In genomic region chr2:98436734-98437133, GRCh38 we compare ENCODE assay signal across 28 cellular contexts. TPM values are rescaled to one million over a fixed set of nuclear protein-coding genes. Genes with fewer than 3 reads are reported as not detected.
DNase-seq lines count a peak whose midpoint lies in the region; ATAC-seq and TF ChIP-seq lines count a peak whose summit lies in the region.
"Had no signal": no experiment of that assay in that cellular context is flagged by ENCODE, and none has a peak within 500 bp of the region (broad histone marks: within the 10 kb centered on the region; RNA-seq: fewer than 3 reads in every experiment).

No MANE protein-coding gene starts in this region.

- H2BK120ac ChIP-seq in neuronal stem cell (ENCODE audit: low read depth, low read length), result no peak overlapping the region

- no peak overlapping the region for H4K8ac ChIP-seq in neuronal stem cell (ENCODE audit: low read depth, low read length)

- TF ChIP-seq CTCF in WTC11 (IDR thresholded peaks at IDR 0.05), result no peak
- no peak for TF ChIP-seq CTCF in type B pancreatic cell (conservative IDR thresholded peaks at IDR 0.05)
- no peak for TF ChIP-seq CTCF in CD8-positive, alpha-beta T cell (IDR thresholded peaks at IDR 0.05)

- H3K18ac ChIP-seq in neuronal stem cell (ENCODE audit: low read length), result no peak overlapping the region

- H3K4me1 ChIP-seq in right cardiac atrium (ENCODE audit: control insufficient read depth, insufficient read depth, low read length) (no peaks in the 10 kb centered on the region), neuronal stem cell (ENCODE audit: control insufficient read depth in 2 of 2, insufficient read depth in 1 of 2, low read depth in 1 of 2, low read length in 2 of 2) (no peaks in the 10 kb centered on the region)
- no peaks in the 10 kb centered on the region for H3K4me1 ChIP-seq in CD8-positive, alpha-beta T cell (ENCODE audit: insufficient read depth, low read length)
- H3K4me1 ChIP-seq: breast epithelium, tibial nerve had no signal

- H3K4me3 Mint-ChIP-seq in activated CD8-positive, alpha-beta memory T cell treated with anti-CD3 and anti-CD28 coated beads, Interleukin-2, amount 10 ng/mL, durations not matched to agents 7 days and 5 days, result no peak overlapping the region
- H3K4me3 Mint-ChIP-seq in WTC11 (no peak overlapping the region), type B pancreatic cell (no peak overlapping the region)
- no peak overlapping the region for H3K4me3 Mint-ChIP-seq in CD8-positive, alpha-beta T cell
- H3K4me3 Mint-ChIP-seq: activated CD4-positive, alpha-beta T cell treated with anti-CD3 and anti-CD28 coated beads for 36 hours; activated naive CD4-positive, alpha-beta T cell treated with anti-CD3 and anti-CD28 coated beads, Interleukin-2, amount 10 ng/mL, durations not matched to agents 7 days and 5 days; activated T-cell treated with anti-CD3 and anti-CD28 coated beads, Interleukin-2, amount 50 U/mL, for 72 hours; B cell; naive thymus-derived CD4-positive, alpha-beta T cell; T-helper 17 cell had no signal

- H2BK12ac ChIP-seq in neuronal stem cell (ENCODE audit: low read length), result no peak overlapping the region

- H2AFZ ChIP-seq in neuronal stem cell (ENCODE audit: low read length), result peak overlapping the region; percentile 87

- no peaks in the 10 kb centered on the region for H3K36me3 ChIP-seq in neuronal stem cell (replicated peaks in 1 of 2; ENCODE audit: control insufficient read depth in 2 of 2, insufficient read depth in 2 of 2, low read length in 2 of 2)
- no peaks in the 10 kb centered on the region for H3K36me3 ChIP-seq in CD8-positive, alpha-beta T cell (ENCODE audit: insufficient read depth, low read length)
- H3K36me3 ChIP-seq: breast epithelium, MG63, tibial nerve had no signal

- peak overlapping the region; percentile 58 for H3K27ac ChIP-seq in right cardiac atrium (ENCODE audit: low read length)
- H3K27ac ChIP-seq in neuronal stem cell (replicated peaks; ENCODE audit: low read length), result no peak overlapping the region
- no peak overlapping the region for H3K27ac ChIP-seq in CD8-positive, alpha-beta T cell (ENCODE audit: low read depth, low read length)
- H3K27ac ChIP-seq: breast epithelium, SK-N-MC, tibial nerve had no signal

- H3K14ac ChIP-seq in neuronal stem cell (ENCODE audit: low read length), result no peak overlapping the region

- H2BK5ac ChIP-seq in neuronal stem cell (ENCODE audit: low read length), result no peak overlapping the region

- H3K36me3 Mint-ChIP-seq in activated CD8-positive, alpha-beta memory T cell treated with anti-CD3 and anti-CD28 coated beads, Interleukin-2, amount 10 ng/mL, durations not matched to agents 7 days and 5 days, result peaks cover 48% of the 10 kb centered on the region
- H3K36me3 Mint-ChIP-seq in WTC11 (peaks cover 54% of the 10 kb centered on the region), type B pancreatic cell (no peaks in the 10 kb centered on the region)
- peaks cover 6% of the 10 kb centered on the region for H3K36me3 Mint-ChIP-seq in CD8-positive, alpha-beta T cell

- no peak overlapping the region for H3K9ac ChIP-seq in neuronal stem cell (ENCODE audit: low read depth, low read length, poor library complexity)

- ATAC-seq in activated CD8-positive, alpha-beta memory T cell treated with anti-CD3 and anti-CD28 coated beads, Interleukin-2, amount 10 ng/mL, durations not matched to agents 7 days and 5 days, result no peak
- peak; percentile 97 for ATAC-seq in WTC11
- peak; percentile 82 to 99 for ATAC-seq in right cardiac atrium
- no peak for ATAC-seq in HG03521 (IDR thresholded peaks at IDR 0.05; ENCODE audit: unreplicated experiment)
- ATAC-seq in CD8-positive, alpha-beta T cell, result no peak
- ATAC-seq: activated CD4-positive, alpha-beta T cell treated with anti-CD3 and anti-CD28 coated beads for 36 hours; activated T-cell treated with anti-CD3 and anti-CD28 coated beads, Interleukin-2, amount 50 U/mL, for 72 hours; left colon; naive thymus-derived CD4-positive, alpha-beta T cell; T-helper 17 cell had no signal

- H4K91ac ChIP-seq in neuronal stem cell (ENCODE audit: low read depth, low read length, poor library complexity), result no peak overlapping the region

- DNase-seq in activated CD8-positive, alpha-beta memory T cell treated with anti-CD3 and anti-CD28 coated beads, Interleukin-2, amount 10 ng/mL, durations not matched to agents 7 days and 5 days, result no peak
- no peak for DNase-seq in activated CD8-positive, alpha-beta memory T cell treated with anti-CD3 and anti-CD28 coated beads, Interleukin-2, amount 50 U/mL, for 4 hours
- DNase-seq in WTC11 (ENCODE audit: low spot score) (no peak), right cardiac atrium (peak in 2 of 3 donors; percentile 46 to 64), neuronal stem cell (ENCODE audit: low spot score) (no peak), type B pancreatic cell (ENCODE audit: extremely low spot score, unreplicated experiment) (no peak)
- DNase-seq in CD8-positive, alpha-beta T cell, result no peak
- DNase-seq: activated CD4-positive, alpha-beta T cell treated with anti-CD3 and anti-CD28 coated beads for 36 hours; activated naive CD4-positive, alpha-beta T cell treated with anti-CD3 and anti-CD28 coated beads, Interleukin-2, amount 10 ng/mL, durations not matched to agents 7 days and 5 days; activated T-cell treated with anti-CD3 and anti-CD28 coated beads, Interleukin-2, amount 50 U/mL, for 72 hours; amygdala; DMS153; effector CD8-positive, alpha-beta T cell; GOT3; KBM-7; left colon; MG63; naive thymus-derived CD4-positive, alpha-beta T cell; NCI-H2081; NCI-H345; NCI-H748 treated with DMSO at 0.1 percent for 48 hours; retina; T-helper 17 cell had no signal

- H3K4me2 ChIP-seq in neuronal stem cell (ENCODE audit: insufficient read depth, low read length, poor library complexity, severe bottlenecking), result no peak overlapping the region

- POLR2A ChIA-PET in WTC11 (lab: Charles Lee), result no interaction called here
- POLR2A ChIA-PET in CD8-positive, alpha-beta T cell (lab: Charles Lee), result no interaction called here

- peaks cover 19% of the 10 kb centered on the region for H3K9me3 Mint-ChIP-seq in activated CD8-positive, alpha-beta memory T cell treated with anti-CD3 and anti-CD28 coated beads, Interleukin-2, amount 10 ng/mL, durations not matched to agents 7 days and 5 days (ENCODE audit: low read depth)
- H3K9me3 Mint-ChIP-seq in WTC11 (peaks cover 67% of the 10 kb centered on the region), type B pancreatic cell (peaks cover 9% of the 10 kb centered on the region)
- peaks cover 19% of the 10 kb centered on the region for H3K9me3 Mint-ChIP-seq in CD8-positive, alpha-beta T cell

- intact Hi-C loops in right cardiac atrium (cut with DNase I), result no loop called here
- intact Hi-C loops in CD8-positive, alpha-beta T cell (cut with DNase I, micrococcal nuclease), result no loop called here

- H2BK15ac ChIP-seq in neuronal stem cell (ENCODE audit: low read length), result no peak overlapping the region

- CTCF ChIA-PET in activated CD8-positive, alpha-beta memory T cell treated with anti-CD3 and anti-CD28 coated beads, Interleukin-2, amount 10 ng/mL, durations not matched to agents 7 days and 5 days (lab: Charles Lee), result no interaction called here
- CTCF ChIA-PET in WTC11 (lab: Charles Lee), result no interaction called here
- CTCF ChIA-PET in CD8-positive, alpha-beta T cell (lab: Charles Lee), result no interaction called here

- WGBS in right cardiac atrium, result 52% methylated on average over 4 of the region's 4 CpGs
- no CpG with 5 or more reads among the region's 4 CpGs for WGBS in neuronal stem cell (ENCODE audit: extremely low coverage in 2 of 2, insufficient read length in 2 of 2, insufficient replicate concordance in 1 of 2), 2 donors

- no peak overlapping the region for H3K23ac ChIP-seq in neuronal stem cell (ENCODE audit: low read depth, low read length, poor library complexity)

- no peak overlapping the region for H3K4ac ChIP-seq in neuronal stem cell (ENCODE audit: low read length)

- no peaks in the 10 kb centered on the region for H3K27me3 Mint-ChIP-seq in activated CD8-positive, alpha-beta memory T cell treated with anti-CD3 and anti-CD28 coated beads, Interleukin-2, amount 10 ng/mL, durations not matched to agents 7 days and 5 days
- H3K27me3 Mint-ChIP-seq in WTC11 (ENCODE audit: low read depth), result peaks cover 6% of the 10 kb centered on the region
- H3K27me3 Mint-ChIP-seq in type B pancreatic cell, result no peaks in the 10 kb centered on the region
- H3K27me3 Mint-ChIP-seq in CD8-positive, alpha-beta T cell (ENCODE audit: low read depth), result no peaks in the 10 kb centered on the region
- H3K27me3 Mint-ChIP-seq: activated CD4-positive, alpha-beta T cell treated with anti-CD3 and anti-CD28 coated beads for 36 hours; activated naive CD4-positive, alpha-beta T cell treated with anti-CD3 and anti-CD28 coated beads, Interleukin-2, amount 10 ng/mL, durations not matched to agents 7 days and 5 days; B cell; T-helper 17 cell had no signal

- H3K4me3 ChIP-seq in right cardiac atrium (ENCODE audit: low read length) (no peak overlapping the region), neuronal stem cell (ENCODE audit: low read length in 2 of 2) (no peak overlapping the region)
- no peak overlapping the region for H3K4me3 ChIP-seq in CD8-positive, alpha-beta T cell (ENCODE audit: low read depth, low read length)
- H3K4me3 ChIP-seq: breast epithelium, MG63, SK-N-MC, tibial nerve had no signal

- H3K4me1 Mint-ChIP-seq in activated CD8-positive, alpha-beta memory T cell treated with anti-CD3 and anti-CD28 coated beads, Interleukin-2, amount 10 ng/mL, durations not matched to agents 7 days and 5 days, result peaks cover 39% of the 10 kb centered on the region
- H3K4me1 Mint-ChIP-seq in WTC11, result peaks cover 21% of the 10 kb centered on the region
- no peaks in the 10 kb centered on the region for H3K4me1 Mint-ChIP-seq in type B pancreatic cell (ENCODE audit: unreplicated experiment)
- peaks cover 2% of the 10 kb centered on the region for H3K4me1 Mint-ChIP-seq in CD8-positive, alpha-beta T cell (ENCODE audit: low read depth)
- H3K4me1 Mint-ChIP-seq: B cell, T-helper 17 cell had no signal

- H3K27ac Mint-ChIP-seq in activated CD8-positive, alpha-beta memory T cell treated with anti-CD3 and anti-CD28 coated beads, Interleukin-2, amount 10 ng/mL, durations not matched to agents 7 days and 5 days, result peak overlapping the region; percentile 4
- H3K27ac Mint-ChIP-seq in WTC11 (peak overlapping the region; percentile 9), type B pancreatic cell (no peak overlapping the region)
- no peak overlapping the region for H3K27ac Mint-ChIP-seq in CD8-positive, alpha-beta T cell
- H3K27ac Mint-ChIP-seq: activated CD4-positive, alpha-beta T cell treated with anti-CD3 and anti-CD28 coated beads for 36 hours; activated naive CD4-positive, alpha-beta T cell treated with anti-CD3 and anti-CD28 coated beads, Interleukin-2, amount 10 ng/mL, durations not matched to agents 7 days and 5 days; activated T-cell treated with anti-CD3 and anti-CD28 coated beads, Interleukin-2, amount 50 U/mL, for 72 hours; B cell; naive thymus-derived CD4-positive, alpha-beta T cell; T-helper 17 cell had no signal

- no peaks in the 10 kb centered on the region for H3K79me1 ChIP-seq in neuronal stem cell (ENCODE audit: low read depth, low read length)

- no peak overlapping the region for H2AK5ac ChIP-seq in neuronal stem cell (ENCODE audit: low read depth, low read length)

- H3K9me3 ChIP-seq in right cardiac atrium (ENCODE audit: control insufficient read depth, low read length), result no peaks in the 10 kb centered on the region
- peaks cover 3 to 23% of the 10 kb centered on the region in 2 donors for H3K9me3 ChIP-seq in neuronal stem cell (replicated peaks in 1 of 2; ENCODE audit: control insufficient read depth in 2 of 2, insufficient read depth in 1 of 2, low read depth in 1 of 2, low read length in 2 of 2)
- H3K9me3 ChIP-seq in CD8-positive, alpha-beta T cell (ENCODE audit: low read length), result peaks cover 3% of the 10 kb centered on the region

- H3K27me3 ChIP-seq in right cardiac atrium (ENCODE audit: control insufficient read depth, insufficient read depth) (no peaks in the 10 kb centered on the region), neuronal stem cell (ENCODE audit: control insufficient read depth in 3 of 3, insufficient read depth in 3 of 3, low read depth in 1 of 3, low read length in 3 of 3) (no peaks in the 10 kb centered on the region)
- no peaks in the 10 kb centered on the region for H3K27me3 ChIP-seq in CD8-positive, alpha-beta T cell (ENCODE audit: insufficient read depth, low read length)
- H3K27me3 ChIP-seq: breast epithelium, tibial nerve had no signal

RNA-seq across cellular contexts. Expression of gene INPP4A, which starts 7.9 kb away (rescaled TPM):
- total RNA-seq in activated CD8-positive, alpha-beta memory T cell treated with anti-CD3 and anti-CD28 coated beads, Interleukin-2, amount 10 ng/mL, durations not matched to agents 7 days and 5 days, result 100 to 1,000 TPM; 144 to 229 TPM
- total RNA-seq in WTC11 (2021) (31.7 to 38.3 TPM (median 33.4 TPM) in 3 replicates), right cardiac atrium (10 to 100 TPM; 15.7 to 18.1 (median 15.8) TPM), type B pancreatic cell (ENCODE audit: low replicate concordance) (29.5 and 37.6 TPM in 2 replicates)
- polyA plus RNA-seq in right cardiac atrium, result 5.1 TPM
- polyA plus RNA-seq in neuronal stem cell (2013, experiment 1 of 2), result 13.5 TPM
- polyA plus RNA-seq in neuronal stem cell (2013, experiment 2 of 2), result 14.5 TPM
- 10 to 100 TPM; 60.3 to 67.5 TPM for total RNA-seq in CD8-positive, alpha-beta T cell

Comparison
In these comparisons a context has a peak if more than half of its experiments do, and no peak if none do; other contexts are left out.
1. ATAC-seq: peak in WTC11 (single experiment) and right cardiac atrium (2 of 2); none in activated CD8-positive, alpha-beta memory T cell treated with anti-CD3 and anti-CD28 coated beads, Interleukin-2, amount 10 ng/mL, durations not matched to agents 7 days and 5 days (single experiment), HG03521 (single experiment) and CD8-positive, alpha-beta T cell (single experiment).
2. DNase-seq: peak in right cardiac atrium (2 of 3); none in activated CD8-positive, alpha-beta memory T cell treated with anti-CD3 and anti-CD28 coated beads, Interleukin-2, amount 10 ng/mL, durations not matched to agents 7 days and 5 days (single experiment), activated CD8-positive, alpha-beta memory T cell treated with anti-CD3 and anti-CD28 coated beads, Interleukin-2, amount 50 U/mL, for 4 hours (single experiment), WTC11 (single experiment), neuronal stem cell (single experiment), type B pancreatic cell (single experiment) and CD8-positive, alpha-beta T cell (0 of 7).
3. H3K27ac Mint-ChIP-seq: peak in activated CD8-positive, alpha-beta memory T cell treated with anti-CD3 and anti-CD28 coated beads, Interleukin-2, amount 10 ng/mL, durations not matched to agents 7 days and 5 days (single experiment) and WTC11 (single experiment); none in type B pancreatic cell (single experiment) and CD8-positive, alpha-beta T cell (single experiment).